14 cellular contexts compared by ENCODE assay signal in genomic region chr7:1053816-1054370, GRCh38. TPM values are rescaled to one million over a fixed set of nuclear protein-coding genes. Genes with fewer than 3 reads are reported as not detected.
A peak's percentile ranks its signal among the peaks of the same experiment; 100 is the strongest.
DNase-seq lines count a peak whose midpoint lies in the region; ATAC-seq, FAIRE-seq and TF ChIP-seq lines count a peak whose summit lies in the region.
"Had no signal": no experiment of that assay in that cellular context is flagged by ENCODE, and none has a peak within 500 bp of the region (broad histone marks: within the 10 kb centered on the region; RNA-seq: fewer than 3 reads in every experiment).

No MANE protein-coding gene starts in this region.

- no peak overlapping the region for H3K27ac ChIP-seq in naive thymus-derived CD4-positive, alpha-beta T cell (ENCODE audit: low read depth, low read length)
- peak overlapping the region; percentile 61 to 81 (median 66) for H3K27ac ChIP-seq in thyroid gland

- CTCF ChIA-PET in naive thymus-derived CD4-positive, alpha-beta T cell (lab: Charles Lee): interaction anchor here (0.9 to 4.8 kb wide), 4 partner anchors 8 to 60 kb away, joined by 3 to 42 read pairs (median 13); partner anchors contain the start of gene GPR146

- TF ChIP-seq CTCF in thyroid gland (IDR thresholded peaks at IDR 0.05): no peak

- H3K36me3 Mint-ChIP-seq in T-helper 2 cell treated with Interferon-gamma antibody and Interleukin-4, amounts not matched to agents 5 μg/mL and 100 μg/mL, for 36 hours (ENCODE audit: low read depth): peaks cover 12% of the 10 kb centered on the region
- H3K36me3 Mint-ChIP-seq in dendritic cell treated with granulocyte-macrophage colony-stimulating factor and Interleukin-4, amounts not matched to agents 40 ng/mL and 50 ng/mL, for 4 days (ENCODE audit: low read depth): peaks cover 60% of the 10 kb centered on the region
- H3K36me3 Mint-ChIP-seq in naive thymus-derived CD4-positive, alpha-beta T cell: peaks cover 0 to 8% (median 0%) of the 10 kb centered on the region in 5 donors
- H3K36me3 Mint-ChIP-seq: activated CD8-positive, alpha-beta memory T cell treated with anti-CD3 and anti-CD28 coated beads, Interleukin-2, amount 10 ng/mL, durations not matched to agents 7 days and 5 days had no signal

- intact Hi-C loops in dendritic cell treated with granulocyte-macrophage colony-stimulating factor and Interleukin-4, amounts not matched to agents 40 ng/mL and 50 ng/mL, for 4 days (cut with micrococcal nuclease): no loop called here
- intact Hi-C loops in naive thymus-derived CD4-positive, alpha-beta T cell (cut with micrococcal nuclease): no loop called here
- intact Hi-C loops in thyroid gland (cut with DNase I): no loop called here

- peaks cover 7 to 36% of the 10 kb centered on the region in 2 donors for H3K4me1 ChIP-seq in naive thymus-derived CD4-positive, alpha-beta T cell (ENCODE audit: control insufficient read depth in 2 of 2, insufficient read depth in 2 of 2, low read length in 2 of 2)
- H3K4me1 ChIP-seq in thyroid gland: peaks cover 41 to 68% of the 10 kb centered on the region in 2 donors

- H3K36me3 ChIP-seq in naive thymus-derived CD4-positive, alpha-beta T cell (ENCODE audit: control insufficient read depth in 2 of 3, insufficient read depth in 3 of 3, low read length in 3 of 3): peaks cover 0 to 11% (median 0%) of the 10 kb centered on the region in 3 experiments
- no peaks in the 10 kb centered on the region for H3K36me3 ChIP-seq in thyroid gland
- H3K36me3 ChIP-seq: prostate gland had no signal

- peaks cover 25% of the 10 kb centered on the region for H3K4me1 Mint-ChIP-seq in T-helper 2 cell treated with Interferon-gamma antibody and Interleukin-4, amounts not matched to agents 5 μg/mL and 100 μg/mL, for 36 hours (ENCODE audit: low read depth)
- H3K4me1 Mint-ChIP-seq in dendritic cell treated with granulocyte-macrophage colony-stimulating factor and Interleukin-4, amounts not matched to agents 40 ng/mL and 50 ng/mL, for 4 days (ENCODE audit: low read depth): peaks cover 77% of the 10 kb centered on the region
- peaks cover 22 to 72% (median 48%) of the 10 kb centered on the region in 7 donors for H3K4me1 Mint-ChIP-seq in naive thymus-derived CD4-positive, alpha-beta T cell

- TF ChIP-seq POLR2A in thyroid gland (IDR thresholded peaks at IDR 0.05): no peak

- no peaks in the 10 kb centered on the region for H3K9me3 Mint-ChIP-seq in T-helper 2 cell treated with Interferon-gamma antibody and Interleukin-4, amounts not matched to agents 5 μg/mL and 100 μg/mL, for 36 hours
- H3K9me3 Mint-ChIP-seq in dendritic cell treated with granulocyte-macrophage colony-stimulating factor and Interleukin-4, amounts not matched to agents 40 ng/mL and 50 ng/mL, for 4 days: no peaks in the 10 kb centered on the region
- H3K9me3 Mint-ChIP-seq in naive thymus-derived CD4-positive, alpha-beta T cell: no peaks in the 10 kb centered on the region
- H3K9me3 Mint-ChIP-seq: activated B cell treated with CpG ODN at 0.5 μM for 24 hours had no signal

- no peak overlapping the region for H3K27ac Mint-ChIP-seq in T-helper 2 cell treated with Interferon-gamma antibody and Interleukin-4, amounts not matched to agents 5 μg/mL and 100 μg/mL, for 36 hours
- peak overlapping the region; percentile 90 for H3K27ac Mint-ChIP-seq in dendritic cell treated with granulocyte-macrophage colony-stimulating factor and Interleukin-4, amounts not matched to agents 40 ng/mL and 50 ng/mL, for 4 days
- H3K27ac Mint-ChIP-seq in naive thymus-derived CD4-positive, alpha-beta T cell: peak overlapping the region in 4 of 9 donors; percentile 48 to 91 (median 86)
- H3K27ac Mint-ChIP-seq: activated B cell treated with CpG ODN at 0.5 μM for 24 hours; activated CD8-positive, alpha-beta memory T cell treated with anti-CD3 and anti-CD28 coated beads, Interleukin-2, amount 10 ng/mL, durations not matched to agents 7 days and 5 days; CD14-positive monocyte had no signal

- no peak for ATAC-seq in naive thymus-derived CD4-positive, alpha-beta T cell
- no peak for ATAC-seq in HG03342 (IDR thresholded peaks at IDR 0.05; ENCODE audit: unreplicated experiment)
- ATAC-seq: activated CD8-positive, alpha-beta memory T cell treated with anti-CD3 and anti-CD28 coated beads, Interleukin-2, amount 10 ng/mL, durations not matched to agents 7 days and 5 days; left colon had no signal

- no peak overlapping the region for H3K4me3 ChIP-seq in naive thymus-derived CD4-positive, alpha-beta T cell (ENCODE audit: low read length)
- no peak overlapping the region for H3K4me3 ChIP-seq in thyroid gland (replicated peaks in 1 of 3)
- H3K4me3 ChIP-seq: prostate gland had no signal

- no peaks in the 10 kb centered on the region for H3K27me3 ChIP-seq in naive thymus-derived CD4-positive, alpha-beta T cell (ENCODE audit: control insufficient read depth in 2 of 2, insufficient read depth in 2 of 2, low read length in 2 of 2)
- H3K27me3 ChIP-seq in thyroid gland: no peaks in the 10 kb centered on the region

- no peaks in the 10 kb centered on the region for H3K9me3 ChIP-seq in naive thymus-derived CD4-positive, alpha-beta T cell (ENCODE audit: control insufficient read depth in 2 of 3, low read length in 3 of 3)
- H3K9me3 ChIP-seq in thyroid gland: no peaks in the 10 kb centered on the region
- H3K9me3 ChIP-seq: prostate gland had no signal

- H3K4me3 Mint-ChIP-seq in T-helper 2 cell treated with Interferon-gamma antibody and Interleukin-4, amounts not matched to agents 5 μg/mL and 100 μg/mL, for 36 hours: peak overlapping the region; percentile 36
- H3K4me3 Mint-ChIP-seq in dendritic cell treated with granulocyte-macrophage colony-stimulating factor and Interleukin-4, amounts not matched to agents 40 ng/mL and 50 ng/mL, for 4 days: no peak overlapping the region
- H3K4me3 Mint-ChIP-seq in naive thymus-derived CD4-positive, alpha-beta T cell: peak overlapping the region in 9 of 10 donors; percentile 45 to 99 (median 90)
- H3K4me3 Mint-ChIP-seq: activated B cell treated with CpG ODN at 0.5 μM for 24 hours; activated CD8-positive, alpha-beta memory T cell treated with anti-CD3 and anti-CD28 coated beads, Interleukin-2, amount 10 ng/mL, durations not matched to agents 7 days and 5 days had no signal

- POLR2A ChIA-PET in naive thymus-derived CD4-positive, alpha-beta T cell (lab: Charles Lee): interaction anchor here (1.0 to 4.1 kb wide), 5 partner anchors 9 to 1475 kb away, joined by 3 to 52 read pairs (median 4); partner anchors contain the start of gene GPR146

- WGBS in thyroid gland, 2 donors: 25 to 65% methylated on average over 12 to 16 of the region's 17 CpGs

- no peak for FAIRE-seq in GM19239 (lab: Jason Lieb, UNC)

- DNase-seq in T-helper 2 cell treated with Interferon-gamma antibody and Interleukin-4, amounts not matched to agents 5 μg/mL and 100 μg/mL, for 36 hours (ENCODE audit: low spot score): no peak
- DNase-seq in T-helper 2 cell (no peak), thyroid gland (peak; percentile 75 to 80), SKM-1 treated with dmso at 0.1 percent for 144 hours (lab: John Stamatoyannopoulos, UW; ENCODE audit: unreplicated experiment) (no peak), GM19239 (ENCODE audit: insufficient read length, low spot score) (no peak)
- DNase-seq in naive thymus-derived CD4-positive, alpha-beta T cell: no peak
- DNase-seq: 8988T; activated B cell treated with CpG ODN at 0.5 μM for 24 hours; activated CD8-positive, alpha-beta memory T cell treated with anti-CD3 and anti-CD28 coated beads, Interleukin-2, amount 10 ng/mL, durations not matched to agents 7 days and 5 days; left colon had no signal

- H3K27me3 Mint-ChIP-seq in T-helper 2 cell treated with Interferon-gamma antibody and Interleukin-4, amounts not matched to agents 5 μg/mL and 100 μg/mL, for 36 hours (ENCODE audit: low read depth): no peaks in the 10 kb centered on the region
- H3K27me3 Mint-ChIP-seq in dendritic cell treated with granulocyte-macrophage colony-stimulating factor and Interleukin-4, amounts not matched to agents 40 ng/mL and 50 ng/mL, for 4 days: peaks cover 73% of the 10 kb centered on the region
- H3K27me3 Mint-ChIP-seq in naive thymus-derived CD4-positive, alpha-beta T cell: no peaks in the 10 kb centered on the region
- H3K27me3 Mint-ChIP-seq: activated CD8-positive, alpha-beta memory T cell treated with anti-CD3 and anti-CD28 coated beads, Interleukin-2, amount 10 ng/mL, durations not matched to agents 7 days and 5 days had no signal

RNA-seq across cellular contexts. Expression of gene GPR146, which starts 9.5 kb away (rescaled TPM):
- total RNA-seq in naive thymus-derived CD4-positive, alpha-beta T cell: 10 to 100 TPM; 10.1 to 26.5 (median 15.9) TPM
- polyA plus RNA-seq in naive thymus-derived CD4-positive, alpha-beta T cell: 10 to 100 TPM; 13.5 to 16.9 TPM
- total RNA-seq in thyroid gland: 10 to 100 TPM in 3 of 4 donors, 1 to 10 TPM in 1; 8.7 to 49.4 (median 32.7) TPM

RNA-seq across cellular contexts. Expression of gene GPER1, which starts 34.0 kb away (rescaled TPM):
- total RNA-seq in naive thymus-derived CD4-positive, alpha-beta T cell: 1 to 10 TPM in 1 of 5 experiments, under 1 TPM in 1, not detected in 3; 0.13 to 1.3 TPM
- under 1 TPM; 0.21 to 0.47 TPM for polyA plus RNA-seq in naive thymus-derived CD4-positive, alpha-beta T cell
- total RNA-seq in thyroid gland: 10 to 100 TPM; 12.5 to 29.2 (median 21.2) TPM
- total RNA-seq: activated CD8-positive, alpha-beta memory T cell treated with anti-CD3 and anti-CD28 coated beads, Interleukin-2, amount 10 ng/mL, durations not matched to agents 7 days and 5 days had no signal

Comparison
In these comparisons a context has a peak if more than half of its experiments do, and no peak if none do; other contexts are left out.
1. DNase-seq: peak in thyroid gland (2 of 2); none in T-helper 2 cell treated with Interferon-gamma antibody and Interleukin-4, amounts not matched to agents 5 μg/mL and 100 μg/mL, for 36 hours (single experiment), T-helper 2 cell (0 of 5), naive thymus-derived CD4-positive, alpha-beta T cell (0 of 9), SKM-1 treated with dmso at 0.1 percent for 144 hours (single experiment) and GM19239 (single experiment).
2. RNA of gene GPER1, which starts 34.0 kb away (total RNA-seq): 12.5 to 29.2 TPM in thyroid gland; 0.13 to 1.3 TPM in naive thymus-derived CD4-positive, alpha-beta T cell; every median in the first group is over 4 times any median in the second.